Comparison of ENCODE assay signal across 21 cellular contexts in the genomic region with DNA sequence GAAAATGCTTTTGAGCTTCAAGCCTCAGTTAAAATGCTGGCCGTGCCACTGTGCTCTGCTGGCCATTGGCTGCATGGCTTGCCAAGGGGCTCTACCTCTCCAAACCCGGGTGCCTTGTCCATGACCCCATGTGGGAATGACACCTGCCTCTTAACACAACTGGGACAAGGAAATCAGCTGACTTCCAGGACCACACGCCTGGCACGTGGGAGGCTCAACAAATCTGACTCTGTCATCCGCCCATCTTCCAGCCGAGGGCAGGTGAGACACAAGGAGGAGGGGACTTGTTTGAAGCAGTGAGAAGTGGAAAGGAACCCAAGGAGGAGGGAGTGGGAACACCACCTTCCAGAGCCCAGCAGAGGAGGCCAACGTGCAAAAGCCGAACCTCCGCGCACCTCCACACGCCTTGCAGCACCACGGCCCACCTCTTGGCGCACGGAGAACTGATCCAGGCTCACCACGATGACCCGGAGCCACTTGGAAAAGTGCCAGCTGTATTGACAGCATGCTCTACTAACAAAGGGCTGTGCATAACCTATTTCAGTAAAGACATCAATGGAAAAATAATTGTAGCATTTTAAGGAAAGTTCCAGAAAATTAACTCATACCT. TPM values are rescaled to one million over a fixed set of nuclear protein-coding genes. Genes with fewer than 3 reads are reported as not detected.
DNase-seq lines count a peak whose midpoint lies in the region; ATAC-seq, FAIRE-seq and TF ChIP-seq lines count a peak whose summit lies in the region.
"Had no signal": no experiment of that assay in that cellular context is flagged by ENCODE, and none has a peak within 500 bp of the region (broad histone marks: within the 10 kb centered on the region; RNA-seq: fewer than 3 reads in every experiment).

No MANE protein-coding gene starts in this region.

- peak; percentile 40 for DNase-seq in activated CD8-positive, alpha-beta memory T cell treated with anti-CD3 and anti-CD28 coated beads for 24 hours
- no peak for DNase-seq in activated CD8-positive, alpha-beta memory T cell treated with anti-CD3 and anti-CD28 coated beads, Interleukin-2, amount 50 U/mL, for 4 hours
- DNase-seq in chondrocyte (ENCODE audit: low spot score): no peak
- peak; percentile 67 for DNase-seq in osteocyte (ENCODE audit: extremely low spot score, unreplicated experiment)
- peak; percentile 49 to 78 for DNase-seq in vagina (ENCODE audit: extremely low spot score in 2 of 2)
- no peak for DNase-seq in effector CD4-positive, alpha-beta T cell
- no peak for DNase-seq in pancreas
- no peak for DNase-seq in superior temporal gyrus (ENCODE audit: extremely low spot score)
- DNase-seq: 8988T, DMS79 treated with DMSO at 0.1 percent for 48 hours, H9, Kasumi-1, MG63, NCI-H1048, NCI-H1436 treated with DMSO at 0.1 percent for 48 hours, NCI-H2029, NCI-H446 treated with DMSO at 0.1 percent for 48 hours had no signal

- H3K27ac Mint-ChIP-seq in chondrocyte (ENCODE audit: unreplicated experiment): peak overlapping the region; percentile 75
- peak overlapping the region; percentile 63 for H3K27ac Mint-ChIP-seq in osteocyte (ENCODE audit: unreplicated experiment)
- H3K27ac Mint-ChIP-seq: CD14-positive monocyte, H9, IgD-negative memory B cell had no signal

- intact Hi-C loops in vagina (cut with DNase I) (no loop called here), pancreas (cut with DNase I) (no loop called here)

- no peak for TF ChIP-seq CTCF in chondrocyte (IDR thresholded peaks at IDR 0.05)
- TF ChIP-seq CTCF in osteocyte (IDR thresholded peaks at IDR 0.05): no peak
- TF ChIP-seq CTCF in vagina (IDR thresholded peaks at IDR 0.05): no peak
- no peak for TF ChIP-seq CTCF in pancreas (IDR thresholded peaks at IDR 0.05)

- no peak for FAIRE-seq in pancreas (lab: Jason Lieb, UNC)
- FAIRE-seq: HTR-8/SVneo had no signal

- no peak overlapping the region for H3K4me3 Mint-ChIP-seq in chondrocyte (ENCODE audit: unreplicated experiment)
- no peak overlapping the region for H3K4me3 Mint-ChIP-seq in osteocyte (ENCODE audit: unreplicated experiment)
- H3K4me3 Mint-ChIP-seq: CD14-positive monocyte, H9, IgD-negative memory B cell had no signal

- H3K27me3 ChIP-seq in vagina: no peaks in the 10 kb centered on the region
- no peaks in the 10 kb centered on the region for H3K27me3 ChIP-seq in pancreas
- H3K27me3 ChIP-seq: MG63, Peyer's patch had no signal

- WGBS in pancreas, 2 donors: 66 to 73% methylated on average over 16 of the region's 16 CpGs

- H3K4me3 ChIP-seq in vagina: no peak overlapping the region
- H3K4me3 ChIP-seq in pancreas: no peak overlapping the region
- H3K4me3 ChIP-seq: MG63, Peyer's patch had no signal

- H3K27me3 Mint-ChIP-seq in chondrocyte (ENCODE audit: low read depth) (no peaks in the 10 kb centered on the region), osteocyte (ENCODE audit: unreplicated experiment) (no peaks in the 10 kb centered on the region)

- H3K9me3 Mint-ChIP-seq in chondrocyte (ENCODE audit: low read depth) (no peaks in the 10 kb centered on the region), osteocyte (ENCODE audit: unreplicated experiment) (no peaks in the 10 kb centered on the region)
- H3K9me3 Mint-ChIP-seq: CD14-positive monocyte, H9 had no signal

- no peaks in the 10 kb centered on the region for H3K36me3 ChIP-seq in vagina
- no peaks in the 10 kb centered on the region for H3K36me3 ChIP-seq in pancreas
- H3K36me3 ChIP-seq: MG63, Peyer's patch had no signal

- no peak for TF ChIP-seq POLR2A in vagina (IDR thresholded peaks at IDR 0.05)

- ATAC-seq in pancreas: no peak

- H3K27ac ChIP-seq in vagina: no peak overlapping the region
- H3K27ac ChIP-seq in pancreas: no peak overlapping the region

- H3K9me3 ChIP-seq in vagina (no peaks in the 10 kb centered on the region), pancreas (no peaks in the 10 kb centered on the region)
- H3K9me3 ChIP-seq: MG63, Peyer's patch had no signal

- H3K36me3 Mint-ChIP-seq in chondrocyte (ENCODE audit: low read depth) (peaks cover 20% of the 10 kb centered on the region), osteocyte (ENCODE audit: unreplicated experiment) (peaks cover 42% of the 10 kb centered on the region)
- H3K36me3 Mint-ChIP-seq: CD14-positive monocyte, IgD-negative memory B cell had no signal

- H3K4me1 Mint-ChIP-seq in chondrocyte (ENCODE audit: low read depth): peaks cover 90% of the 10 kb centered on the region
- H3K4me1 Mint-ChIP-seq in osteocyte (ENCODE audit: unreplicated experiment): peaks cover 70% of the 10 kb centered on the region
- H3K4me1 Mint-ChIP-seq: CD14-positive monocyte, IgD-negative memory B cell had no signal

- peaks cover 41% of the 10 kb centered on the region for H3K4me1 ChIP-seq in vagina
- H3K4me1 ChIP-seq in pancreas: no peaks in the 10 kb centered on the region

RNA-seq across cellular contexts. Expression of a gene that starts 38.3 kb away (rescaled TPM):
- total RNA-seq in chondrocyte: 2,319 to 5,210 TPM (median 5,209 TPM) in 3 replicates
- total RNA-seq in osteocyte: 3,181 and 3,589 TPM in 2 replicates
- 178 TPM for total RNA-seq in vagina
- total RNA-seq in pancreas: 100 to 1,000 TPM in 2 of 6 donors, 10 to 100 TPM in 4; 20.7 to 167 (median 51.7) TPM
- polyA plus RNA-seq in pancreas: 10 to 100 TPM; 22.5 to 35.0 TPM
- polyA plus RNA-seq: IgD-negative memory B cell had no signal

RNA-seq across cellular contexts. Expression of a gene that starts 38.4 kb away (rescaled TPM):
- total RNA-seq in chondrocyte (1,370 to 2,411 TPM (median 2,366 TPM) in 3 replicates), osteocyte (2,001 and 2,067 TPM in 2 replicates), vagina (180 TPM), pancreas (100 to 1,000 TPM in 1 of 6 donors, 10 to 100 TPM in 5; 18.4 to 130 (median 46.9) TPM)
- 10 to 100 TPM; 37.0 to 46.6 TPM for polyA plus RNA-seq in pancreas
- polyA plus RNA-seq: CD14-positive monocyte, IgD-negative memory B cell had no signal

Comparison
In these comparisons a context has a peak if more than half of its experiments do, and no peak if none do; other contexts are left out.
1. DNase-seq: peak in activated CD8-positive, alpha-beta memory T cell treated with anti-CD3 and anti-CD28 coated beads for 24 hours (single experiment), osteocyte (single experiment) and vagina (2 of 2); none in activated CD8-positive, alpha-beta memory T cell treated with anti-CD3 and anti-CD28 coated beads, Interleukin-2, amount 50 U/mL, for 4 hours (single experiment), chondrocyte (single experiment), effector CD4-positive, alpha-beta T cell (single experiment), pancreas (0 of 6) and superior temporal gyrus (single experiment).
2. RNA of a gene that starts 38.3 kb away (total RNA-seq): 2,319 to 5,210 TPM in chondrocyte and 3,181 to 3,589 TPM in osteocyte; 178 TPM in vagina (single experiment) and 20.7 to 167 TPM in pancreas; every median in the first group is over 10 times any median in the second.